In genomic region chr6:27772261-27773001, GRCh38 we compare ENCODE assay signal across 1 cellular context.
TF ChIP-seq lines count a peak whose summit lies in the region.

No MANE protein-coding gene starts in this region.

TF ChIP-seq in H1, 55 proteins besides CTCF, POLR2A, EP300 and RAD21 (continued from another document):
- 0 out of 2 replicates have a peak, but pooled peaks have one; percentile 34 for TF ChIP-seq BACH1 (IDR thresholded peaks at IDR 0.05; ENCODE audit: low read length)
- peak; percentile 27; the same call in 1 of the 2 replicates for TF ChIP-seq TAF1 (IDR thresholded peaks at IDR 0.05; ENCODE audit: low read depth, low read length)
- TF ChIP-seq YY1 (IDR thresholded peaks at IDR 0.05; ENCODE audit: low read depth, low read length) = 0 out of 2 replicates have a peak, but pooled peaks have one; percentile 48
- TF ChIP-seq SIRT6 (IDR thresholded peaks at IDR 0.05; ENCODE audit: low read length) = no peak
- no peak for TF ChIP-seq JUN (IDR thresholded peaks at IDR 0.05; ENCODE audit: low read depth, low read length)
- TF ChIP-seq ZNF274 (IDR thresholded peaks at IDR 0.05; ENCODE audit: borderline replicate concordance, extremely low read depth, low read length) = no peak
- TF ChIP-seq SP1 (IDR thresholded peaks at IDR 0.05; ENCODE audit: low read depth, low read length) = no peak
- TF ChIP-seq TAF7 (optimal IDR thresholded peaks at IDR 0.05; ENCODE audit: borderline replicate concordance, low read depth, low read length) = peak; percentile 68
- no peak for TF ChIP-seq RNF2 (IDR thresholded peaks at IDR 0.05; ENCODE audit: borderline replicate concordance, low read depth, low read length, missing control alignments, poor library complexity, severe bottlenecking)
- no peak for TF ChIP-seq BRCA1 (IDR thresholded peaks at IDR 0.05; ENCODE audit: low read depth, low read length)
- peak; percentile 29; the same call in 1 of the 2 replicates for TF ChIP-seq TBP (IDR thresholded peaks at IDR 0.05; ENCODE audit: low read depth, low read length)
- no peak for TF ChIP-seq HDAC6 (IDR thresholded peaks at IDR 0.05; ENCODE audit: low read depth, low read length)
- no peak for TF ChIP-seq NANOG (IDR thresholded peaks at IDR 0.05; ENCODE audit: insufficient read depth, low read depth, low read length, poor library complexity, severe bottlenecking)
- peak; percentile 45; the same call in 1 of the 2 replicates for TF ChIP-seq GABPA (IDR thresholded peaks at IDR 0.05; ENCODE audit: borderline replicate concordance, insufficient read depth, low read length)
- TF ChIP-seq TEAD4 (IDR thresholded peaks at IDR 0.05; ENCODE audit: low read depth, low read length) = 0 out of 2 replicates have a peak, but pooled peaks have one; percentile 34
- peak; percentile 76; the same call in 1 of the 2 replicates for TF ChIP-seq MAFK (IDR thresholded peaks at IDR 0.05; ENCODE audit: low read depth, low read length)
